ENCODE assay signal across 13 cellular contexts in the genomic region with DNA sequence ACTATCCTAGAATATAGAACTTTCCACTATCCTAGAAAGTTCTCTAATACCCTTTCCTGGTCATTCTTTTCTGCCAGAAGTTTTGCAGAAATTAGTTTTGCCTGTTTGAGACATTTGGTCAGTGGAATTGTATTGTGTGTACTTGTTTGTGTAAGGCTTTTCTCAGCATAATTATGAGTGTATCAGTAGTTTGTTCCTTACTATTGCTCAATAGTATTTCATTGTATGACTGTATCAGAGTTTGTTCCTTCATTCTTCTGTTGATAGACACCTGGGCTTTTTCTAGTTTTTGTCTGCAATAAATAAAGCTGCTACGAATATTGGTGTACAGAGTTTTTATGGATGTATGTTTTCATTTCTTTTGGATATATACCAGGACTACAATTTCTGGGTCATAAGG.
"Had no signal": no experiment of that assay in that cellular context is flagged by ENCODE, and none has a peak within 500 bp of the region (broad histone marks: within the 10 kb centered on the region; RNA-seq: fewer than 3 reads in every experiment).

No MANE protein-coding gene starts in this region.

- H3K4me3 ChIP-seq: esophagus muscularis mucosa, smooth muscle cell had no signal

- ATAC-seq: foreskin keratinocyte, left cardiac atrium, natural killer cell, right cardiac atrium had no signal

- H3K27me3 ChIP-seq: esophagus muscularis mucosa, foreskin keratinocyte had no signal

- H3K27ac ChIP-seq: epithelial cell of prostate, esophagus muscularis mucosa, foreskin keratinocyte had no signal

- DNase-seq: effector memory CD4-positive, alpha-beta T cell; foreskin keratinocyte; immature natural killer cell; kidney; left cardiac atrium; natural killer cell; right cardiac atrium; stimulated activated CD4-positive, alpha-beta T cell treated with anti-CD3 and anti-CD28 coated beads, Interleukin-2, amount 100 ng/mL, for 48 hours; stimulated activated naive CD4-positive, alpha-beta T cell treated with Interleukin-2 at 50 U/mL for 16 hours; trophoblast cell had no signal

- H3K4me1 ChIP-seq: esophagus muscularis mucosa, foreskin keratinocyte had no signal
